ENCODE assay signal across 25 cellular contexts in the genomic region with DNA sequence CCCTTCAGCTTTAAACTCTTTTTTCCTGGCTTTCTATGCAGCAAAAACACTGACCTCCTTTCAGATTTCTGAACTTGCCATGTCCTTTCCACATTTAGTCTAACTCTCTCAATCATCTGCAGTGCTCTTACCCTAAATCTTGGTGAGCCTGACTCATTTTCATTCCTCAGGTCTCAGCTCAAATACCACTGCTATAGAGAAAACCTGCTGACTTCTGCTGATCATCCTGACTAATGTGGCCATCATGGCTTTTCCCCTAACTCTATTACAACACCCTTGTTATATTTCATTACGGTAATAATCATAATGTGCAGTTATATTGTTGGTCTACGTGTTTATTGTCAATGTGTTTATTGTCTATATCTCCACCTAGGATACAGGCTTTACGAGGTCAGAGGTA.
DNase-seq lines count a peak whose midpoint lies in the region; ATAC-seq, FAIRE-seq and TF ChIP-seq lines count a peak whose summit lies in the region.
"Had no signal": no experiment of that assay in that cellular context is flagged by ENCODE, and none has a peak within 500 bp of the region (broad histone marks: within the 10 kb centered on the region; RNA-seq: fewer than 3 reads in every experiment).

No MANE protein-coding gene starts in this region.

- FAIRE-seq in bronchial epithelial cell (lab: Jason Lieb, UNC) = peak; percentile 73
- FAIRE-seq: GM12891 had no signal

- intact Hi-C loops in activated CD4-positive, alpha-beta T cell treated with anti-CD3 and anti-CD28 coated beads for 36 hours (cut with DNase I, micrococcal nuclease) = no loop called here

- CTCF ChIA-PET in activated CD4-positive, alpha-beta T cell treated with anti-CD3 and anti-CD28 coated beads for 36 hours (lab: Charles Lee) = interaction anchor here (0.7 to 1.1 kb wide), 4 partner anchors 12 to 689 kb away, joined by 3 to 4 read pairs (median 3); no protein-coding TSS in a partner anchor
- CTCF ChIA-PET in activated CD4-positive, alpha-beta T cell treated with anti-CD3 and anti-CD28 coated beads, Interleukin-2, amount 10 ng/mL, durations not matched to agents 7 days and 5 days (lab: Charles Lee) = interaction anchor here (0.9 kb wide), 1 partner anchor 690 kb away, joined by 3 read pairs; no protein-coding TSS in a partner anchor

- no peaks in the 10 kb centered on the region for H3K79me1 ChIP-seq in mesenchymal stem cell (replicated peaks; ENCODE audit: low read length, poor library complexity, severe bottlenecking)

- WGBS in mesenchymal stem cell = 82% methylated on average over 2 of the region's 3 CpGs

- no peak overlapping the region for H3K23ac ChIP-seq in mesenchymal stem cell (ENCODE audit: low read length in 2 of 2)

- no peak for TF ChIP-seq CTCF in bronchial epithelial cell (IDR thresholded peaks at IDR 0.05; ENCODE audit: insufficient read depth, low read length, severe bottlenecking)

- H3K9me3 Mint-ChIP-seq in activated CD4-positive, alpha-beta T cell treated with anti-CD3 and anti-CD28 coated beads for 36 hours (ENCODE audit: low read depth) = peaks cover 4% of the 10 kb centered on the region
- H3K9me3 Mint-ChIP-seq in activated CD4-positive, alpha-beta T cell treated with anti-CD3 and anti-CD28 coated beads, Interleukin-2, amount 10 ng/mL, durations not matched to agents 7 days and 5 days = peaks cover 4% of the 10 kb centered on the region

- no peak overlapping the region for H3K27ac Mint-ChIP-seq in activated CD4-positive, alpha-beta T cell treated with anti-CD3 and anti-CD28 coated beads for 36 hours
- H3K27ac Mint-ChIP-seq in activated CD4-positive, alpha-beta T cell treated with anti-CD3 and anti-CD28 coated beads, Interleukin-2, amount 10 ng/mL, durations not matched to agents 7 days and 5 days = no peak overlapping the region

- H3K4me1 ChIP-seq in mesenchymal stem cell (ENCODE audit: control insufficient read depth, insufficient read depth, low read depth, low read length) = no peaks in the 10 kb centered on the region
- H3K4me1 ChIP-seq: BLaER1 treated with 17β-estradiol and CSF1 and Interleukin-3, amounts not matched to agents 10 nM and 100 nM; Caco-2 had no signal

- peaks cover 6% of the 10 kb centered on the region for H3K36me3 Mint-ChIP-seq in activated CD4-positive, alpha-beta T cell treated with anti-CD3 and anti-CD28 coated beads for 36 hours (ENCODE audit: low read depth)
- peaks cover 4% of the 10 kb centered on the region for H3K36me3 Mint-ChIP-seq in activated CD4-positive, alpha-beta T cell treated with anti-CD3 and anti-CD28 coated beads, Interleukin-2, amount 10 ng/mL, durations not matched to agents 7 days and 5 days (ENCODE audit: low read depth)

- DNase-seq in activated CD4-positive, alpha-beta T cell treated with anti-CD3 and anti-CD28 coated beads for 36 hours = no peak
- DNase-seq in activated CD4-positive, alpha-beta T cell treated with anti-CD3 and anti-CD28 coated beads, Interleukin-2, amount 10 ng/mL, durations not matched to agents 7 days and 5 days = no peak
- DNase-seq in HCEC 1CT (peak; percentile 24), bronchial epithelial cell (ENCODE audit: low read depth) (peak; percentile 70), mesenchymal stem cell (no peak), NCI-H2171 treated with DMSO at 0.1 percent for 48 hours (lab: John Stamatoyannopoulos, UW) (no peak)
- DNase-seq: 8988T; Caco-2; CD4-positive, alpha-beta memory T cell; DND-41; GOT3; KBM-7; NCI-H1092; NCI-H1436 treated with DMSO at 0.1 percent for 48 hours; NCI-H1930; NCI-H226; NCI-H510A treated with DMSO at 0.1 percent for 48 hours; NCI-H748 treated with DMSO at 0.1 percent for 48 hours; PC-9; RPMI8226; SIG-M5 had no signal

- H4K91ac ChIP-seq in mesenchymal stem cell (ENCODE audit: low read length) = no peak overlapping the region

- H3K36me3 ChIP-seq in bronchial epithelial cell (ENCODE audit: control insufficient read depth, insufficient read depth, low read length) (no peaks in the 10 kb centered on the region), mesenchymal stem cell (ENCODE audit: control insufficient read depth in 1 of 2, insufficient read depth in 2 of 2, low read depth in 1 of 2, low read length in 2 of 2) (no peaks in the 10 kb centered on the region)
- H3K36me3 ChIP-seq: BLaER1 treated with 17β-estradiol and CSF1 and Interleukin-3, amounts not matched to agents 10 nM and 100 nM had no signal

- H2BK15ac ChIP-seq in mesenchymal stem cell (ENCODE audit: low read depth, poor library complexity, severe bottlenecking) = no peak overlapping the region

- peaks cover 10% of the 10 kb centered on the region for H3K4me1 Mint-ChIP-seq in activated CD4-positive, alpha-beta T cell treated with anti-CD3 and anti-CD28 coated beads for 36 hours
- H3K4me1 Mint-ChIP-seq in activated CD4-positive, alpha-beta T cell treated with anti-CD3 and anti-CD28 coated beads, Interleukin-2, amount 10 ng/mL, durations not matched to agents 7 days and 5 days = peaks cover 7% of the 10 kb centered on the region

- H3K4ac ChIP-seq in mesenchymal stem cell (ENCODE audit: low read depth in 1 of 2, low read length in 2 of 2) = no peak overlapping the region

- peaks cover 13% of the 10 kb centered on the region for H3K9me3 ChIP-seq in mesenchymal stem cell (ENCODE audit: control insufficient read depth, low read length)
- H3K9me3 ChIP-seq: Caco-2 had no signal

- no peak overlapping the region for H2BK12ac ChIP-seq in mesenchymal stem cell (ENCODE audit: low read length in 2 of 2)

- no peak overlapping the region for H4K8ac ChIP-seq in mesenchymal stem cell (ENCODE audit: low read length)

- H3K27me3 ChIP-seq in bronchial epithelial cell (ENCODE audit: control insufficient read depth, insufficient read depth, low read length) (no peaks in the 10 kb centered on the region), mesenchymal stem cell (ENCODE audit: control insufficient read depth in 1 of 2, insufficient read depth in 1 of 2, low read length in 2 of 2) (no peaks in the 10 kb centered on the region)
- H3K27me3 ChIP-seq: BLaER1 treated with 17β-estradiol and CSF1 and Interleukin-3, amounts not matched to agents 10 nM and 100 nM had no signal

- POLR2A ChIA-PET in activated CD4-positive, alpha-beta T cell treated with anti-CD3 and anti-CD28 coated beads for 36 hours (lab: Charles Lee) = no interaction called here
- POLR2A ChIA-PET in activated CD4-positive, alpha-beta T cell treated with anti-CD3 and anti-CD28 coated beads, Interleukin-2, amount 10 ng/mL, durations not matched to agents 7 days and 5 days (lab: Charles Lee) = no interaction called here

- no peak overlapping the region for H3K14ac ChIP-seq in mesenchymal stem cell (ENCODE audit: low read length in 2 of 2)

- no peak overlapping the region for H3K4me3 Mint-ChIP-seq in activated CD4-positive, alpha-beta T cell treated with anti-CD3 and anti-CD28 coated beads for 36 hours
- H3K4me3 Mint-ChIP-seq in activated CD4-positive, alpha-beta T cell treated with anti-CD3 and anti-CD28 coated beads, Interleukin-2, amount 10 ng/mL, durations not matched to agents 7 days and 5 days = no peak overlapping the region
- H3K4me3 Mint-ChIP-seq: CD4-positive, alpha-beta memory T cell had no signal

- no peaks in the 10 kb centered on the region for H3K27me3 Mint-ChIP-seq in activated CD4-positive, alpha-beta T cell treated with anti-CD3 and anti-CD28 coated beads for 36 hours
- H3K27me3 Mint-ChIP-seq in activated CD4-positive, alpha-beta T cell treated with anti-CD3 and anti-CD28 coated beads, Interleukin-2, amount 10 ng/mL, durations not matched to agents 7 days and 5 days = peaks cover 24% of the 10 kb centered on the region
- H3K27me3 Mint-ChIP-seq: CD4-positive, alpha-beta memory T cell had no signal

- ATAC-seq in activated CD4-positive, alpha-beta T cell treated with anti-CD3 and anti-CD28 coated beads for 36 hours = peak; percentile 53
- no peak for ATAC-seq in HG03025 (IDR thresholded peaks at IDR 0.05; ENCODE audit: low FRiP score, unreplicated experiment)
- ATAC-seq: HCT116 had no signal

- H3K9ac ChIP-seq in mesenchymal stem cell (ENCODE audit: low read length) = peak overlapping the region; percentile 15
- H3K9ac ChIP-seq: BLaER1 treated with 17β-estradiol and CSF1 and Interleukin-3, amounts not matched to agents 10 nM and 100 nM had no signal

- H3K4me2 ChIP-seq in mesenchymal stem cell (ENCODE audit: low read length, poor library complexity, severe bottlenecking) = no peak overlapping the region
- H3K4me2 ChIP-seq: BLaER1 treated with 17β-estradiol and CSF1 and Interleukin-3, amounts not matched to agents 10 nM and 100 nM; PC-9 had no signal

- H2AFZ ChIP-seq in mesenchymal stem cell (ENCODE audit: low read depth, low read length) = no peak overlapping the region
- H2AFZ ChIP-seq: PC-9 had no signal

- H2AK5ac ChIP-seq in mesenchymal stem cell (ENCODE audit: low read length, severe bottlenecking) = no peak overlapping the region

- no peak overlapping the region for H2BK5ac ChIP-seq in mesenchymal stem cell (ENCODE audit: low read depth, low read length, poor library complexity, severe bottlenecking)

- H3K18ac ChIP-seq in mesenchymal stem cell (ENCODE audit: low read depth in 1 of 2, low read length in 2 of 2) = no peak overlapping the region

- H3K4me3 ChIP-seq in bronchial epithelial cell (ENCODE audit: low read depth, low read length) = no peak overlapping the region
- H3K4me3 ChIP-seq in mesenchymal stem cell (ENCODE audit: insufficient read depth in 1 of 2, low read depth in 1 of 2, low read length in 2 of 2) = no peak overlapping the region
- H3K4me3 ChIP-seq: BLaER1 treated with 17β-estradiol and CSF1 and Interleukin-3, amounts not matched to agents 10 nM and 100 nM; PC-9 had no signal

- H2BK120ac ChIP-seq in mesenchymal stem cell (ENCODE audit: low read depth, low read length) = no peak overlapping the region

- H3K27ac ChIP-seq in mesenchymal stem cell (ENCODE audit: low read length, poor library complexity, severe bottlenecking) = no peak overlapping the region
- H3K27ac ChIP-seq: BLaER1 treated with 17β-estradiol and CSF1 and Interleukin-3, amounts not matched to agents 10 nM and 100 nM; PC-9 had no signal

Comparison
In these comparisons a context has a peak if more than half of its experiments do, and no peak if none do; other contexts are left out.
1. DNase-seq: peak in HCEC 1CT (single experiment) and bronchial epithelial cell (single experiment); none in activated CD4-positive, alpha-beta T cell treated with anti-CD3 and anti-CD28 coated beads for 36 hours (single experiment), activated CD4-positive, alpha-beta T cell treated with anti-CD3 and anti-CD28 coated beads, Interleukin-2, amount 10 ng/mL, durations not matched to agents 7 days and 5 days (single experiment), mesenchymal stem cell (single experiment) and NCI-H2171 treated with DMSO at 0.1 percent for 48 hours (single experiment).